21 cellular contexts compared by ENCODE assay signal in genomic region chr2:27040282-27040681, GRCh38. TPM values are rescaled to one million over a fixed set of nuclear protein-coding genes. Genes with fewer than 3 reads are reported as not detected.
DNase-seq lines count a peak whose midpoint lies in the region; ATAC-seq and TF ChIP-seq lines count a peak whose summit lies in the region.
"Had no signal": no experiment of that assay in that cellular context is flagged by ENCODE, and none has a peak within 500 bp of the region (broad histone marks: within the 10 kb centered on the region; RNA-seq: fewer than 3 reads in every experiment).

No MANE protein-coding gene starts in this region.

- H3K9ac ChIP-seq in BLaER1 treated with 17β-estradiol and CSF1 and Interleukin-3, amounts not matched to agents 10 nM and 100 nM = peak overlapping the region in 1 of 11 experiments; percentile 29; a peak in 2 of 22 replicates
- no peak overlapping the region for H3K9ac ChIP-seq in MM.1S (ENCODE audit: low read length)

- H3K4me1 Mint-ChIP-seq in stimulated activated effector memory CD8-positive, alpha-beta T cell treated with anti-CD3 and anti-CD28 coated beads, Interleukin-12 subunit alpha, Interleukin-12 subunit beta, amount 100 ng/mL, for 72 hours = peaks cover 29% of the 10 kb centered on the region

- no peaks in the 10 kb centered on the region for H3K9me3 Mint-ChIP-seq in stimulated activated effector memory CD8-positive, alpha-beta T cell treated with anti-CD3 and anti-CD28 coated beads, Interleukin-12 subunit alpha, Interleukin-12 subunit beta, amount 100 ng/mL, for 72 hours
- H3K9me3 Mint-ChIP-seq: HFFc6 had no signal

- no peak overlapping the region for H3K27ac ChIP-seq in BLaER1 treated with 17β-estradiol and CSF1 and Interleukin-3, amounts not matched to agents 10 nM and 100 nM
- H3K27ac ChIP-seq in SJSA1 = peak overlapping the region; percentile 60; the same call in 1 of the 2 replicates
- H3K27ac ChIP-seq in right lobe of liver = no peak overlapping the region
- H3K27ac ChIP-seq in MM.1S (ENCODE audit: low read length) = no peak overlapping the region
- H3K27ac ChIP-seq: SJCRH30 had no signal

- peak overlapping the region in 6 of 11 experiments; percentile 42 to 70 (median 63); a peak in 9 of 22 replicates for H3K4me2 ChIP-seq in BLaER1 treated with 17β-estradiol and CSF1 and Interleukin-3, amounts not matched to agents 10 nM and 100 nM
- no peak overlapping the region for H3K4me2 ChIP-seq in MM.1S (ENCODE audit: low read depth, low read length)

- peak overlapping the region; percentile 87 for H3K27ac Mint-ChIP-seq in stimulated activated effector memory CD8-positive, alpha-beta T cell treated with anti-CD3 and anti-CD28 coated beads, Interleukin-12 subunit alpha, Interleukin-12 subunit beta, amount 100 ng/mL, for 72 hours
- H3K27ac Mint-ChIP-seq: HFFc6 had no signal

- DNase-seq in SJSA1 (ENCODE audit: low read depth in 1 of 2, low spot score in 2 of 2) = no peak
- DNase-seq in right lobe of liver = no peak
- no peak for DNase-seq in stimulated activated effector memory CD8-positive, alpha-beta T cell treated with anti-CD3 and anti-CD28 coated beads, Interleukin-12 subunit alpha, Interleukin-12 subunit beta, amount 100 ng/mL, for 72 hours (ENCODE audit: low spot score in 2 of 2)
- DNase-seq in activated CD4-positive, alpha-beta T cell treated with anti-CD3 and anti-CD28 coated beads, Interleukin-2, amount 50 U/mL, for 1 hour = no peak
- DNase-seq in MM.1S = no peak
- no peak for DNase-seq in NCI-H1930 (lab: John Stamatoyannopoulos, UW)
- DNase-seq: EL; GF-D8; H7; HFFc6; KBM-7; NCI-H1092 treated with DMSO at 0.1 percent for 48 hours; NCI-H1436 treated with DMSO at 0.1 percent for 48 hours; NCI-H2029; NCI-H2227 treated with DMSO at 0.1 percent for 48 hours; NCI-H510A; NCI-H774; NK-92 treated with Interleukin-12 subunit alpha and Interleukin-12 subunit beta, amount 100 ng/mL, for 24 hours; SJCRH30 had no signal

- peaks cover 91% of the 10 kb centered on the region for H3K36me3 Mint-ChIP-seq in stimulated activated effector memory CD8-positive, alpha-beta T cell treated with anti-CD3 and anti-CD28 coated beads, Interleukin-12 subunit alpha, Interleukin-12 subunit beta, amount 100 ng/mL, for 72 hours

- no peaks in the 10 kb centered on the region for H3K9me2 ChIP-seq in MM.1S (replicated peaks; ENCODE audit: insufficient read depth, low read length)

- peak; percentile 21 to 64 (median 49) for ATAC-seq in right lobe of liver
- no peak for ATAC-seq in stimulated activated effector memory CD8-positive, alpha-beta T cell treated with anti-CD3 and anti-CD28 coated beads, Interleukin-12 subunit alpha, Interleukin-12 subunit beta, amount 100 ng/mL, for 72 hours
- ATAC-seq: Panc1 had no signal

- no peak for TF ChIP-seq POLR2A in right lobe of liver (IDR thresholded peaks at IDR 0.05)

- TF ChIP-seq CTCF in right lobe of liver (IDR thresholded peaks at IDR 0.05) = no peak
- no peak for TF ChIP-seq CTCF in MM.1S (IDR thresholded peaks at IDR 0.05; ENCODE audit: low read length)

- peaks cover 0 to 76% (median 20%) of the 10 kb centered on the region in 11 experiments; a peak in 12 of 22 replicates for H4K20me1 ChIP-seq in BLaER1 treated with 17β-estradiol and CSF1 and Interleukin-3, amounts not matched to agents 10 nM and 100 nM
- no peaks in the 10 kb centered on the region for H4K20me1 ChIP-seq in MM.1S (ENCODE audit: insufficient read depth, low read length)

- WGBS in right lobe of liver (ENCODE audit: insufficient coverage, low coverage, low lambda C conversion rate, missing lambda C conversion rate) = no CpG with 5 or more reads among the region's 8 CpGs

- peaks cover 28 to 45% (median 37%) of the 10 kb centered on the region in 10 experiments for H3K4me1 ChIP-seq in BLaER1 treated with 17β-estradiol and CSF1 and Interleukin-3, amounts not matched to agents 10 nM and 100 nM
- H3K4me1 ChIP-seq in SJSA1 (replicated peaks) (peaks cover 48% of the 10 kb centered on the region), right lobe of liver (no peaks in the 10 kb centered on the region), MM.1S (ENCODE audit: low read length) (no peaks in the 10 kb centered on the region)
- H3K4me1 ChIP-seq: SJCRH30 had no signal

- H3F3A ChIP-seq in MM.1S (ENCODE audit: insufficient read depth, low read length) = no peaks in the 10 kb centered on the region

- H3K27me3 ChIP-seq in BLaER1 treated with 17β-estradiol and CSF1 and Interleukin-3, amounts not matched to agents 10 nM and 100 nM = no peaks in the 10 kb centered on the region
- no peaks in the 10 kb centered on the region for H3K27me3 ChIP-seq in SJSA1 (replicated peaks)
- H3K27me3 ChIP-seq in right lobe of liver = no peaks in the 10 kb centered on the region
- no peaks in the 10 kb centered on the region for H3K27me3 ChIP-seq in MM.1S (replicated peaks; ENCODE audit: insufficient read depth, low read length)
- H3K27me3 ChIP-seq: SJCRH30 had no signal

- intact Hi-C loops in right lobe of liver (cut with DNase I) = no loop called here

- no peak overlapping the region for H2AFZ ChIP-seq in MM.1S (ENCODE audit: low read length)

- H3K4me3 Mint-ChIP-seq in stimulated activated effector memory CD8-positive, alpha-beta T cell treated with anti-CD3 and anti-CD28 coated beads, Interleukin-12 subunit alpha, Interleukin-12 subunit beta, amount 100 ng/mL, for 72 hours = no peak overlapping the region
- H3K4me3 Mint-ChIP-seq: HFFc6 had no signal

- H3K79me2 ChIP-seq in MM.1S (ENCODE audit: low read length) = peaks cover 17% of the 10 kb centered on the region

- H3K9me3 ChIP-seq in BLaER1 treated with 17β-estradiol and CSF1 and Interleukin-3, amounts not matched to agents 10 nM and 100 nM (replicated peaks in 1 of 11) = no peaks in the 10 kb centered on the region
- H3K9me3 ChIP-seq in SJSA1 (replicated peaks) = no peaks in the 10 kb centered on the region
- H3K9me3 ChIP-seq in right lobe of liver = no peaks in the 10 kb centered on the region
- H3K9me3 ChIP-seq in MM.1S (replicated peaks; ENCODE audit: insufficient read depth, low read length) = no peaks in the 10 kb centered on the region
- H3K9me3 ChIP-seq: SJCRH30 had no signal

- no peak overlapping the region for H3K4me3 ChIP-seq in BLaER1 treated with 17β-estradiol and CSF1 and Interleukin-3, amounts not matched to agents 10 nM and 100 nM
- H3K4me3 ChIP-seq in SJSA1 = no peak overlapping the region
- H3K4me3 ChIP-seq in right lobe of liver = no peak overlapping the region
- H3K4me3 ChIP-seq in MM.1S (ENCODE audit: low read length) = no peak overlapping the region
- H3K4me3 ChIP-seq: SJCRH30 had no signal

- H3K36me3 ChIP-seq in BLaER1 treated with 17β-estradiol and CSF1 and Interleukin-3, amounts not matched to agents 10 nM and 100 nM = peaks cover 63 to 81% (median 75%) of the 10 kb centered on the region in 11 experiments
- H3K36me3 ChIP-seq in SJSA1 (peaks cover 76% of the 10 kb centered on the region), right lobe of liver (peaks cover 5 to 67% (median 40%) of the 10 kb centered on the region in 4 donors), MM.1S (replicated peaks; ENCODE audit: insufficient read depth, low read length) (peaks cover 11% of the 10 kb centered on the region)

RNA-seq across cellular contexts. Expression of gene TMEM214, which starts 7.5 kb away (rescaled TPM):
- 52.4 and 57.3 TPM in 2 replicates for total RNA-seq in SJSA1 (2014; rRNA removed; shearing (Covaris generic))
- 10 to 100 TPM; 29.1 to 62.7 (median 50.0) TPM for total RNA-seq in right lobe of liver

RNA-seq across cellular contexts. Expression of gene AGBL5, which starts 11.2 kb away (rescaled TPM):
- 22.8 and 32.7 TPM in 2 replicates for total RNA-seq in SJSA1 (2014; rRNA removed; shearing (Covaris generic))
- 1 to 10 TPM; 3.9 to 7.4 (median 6.4) TPM for total RNA-seq in right lobe of liver

RNA-seq across cellular contexts. Expression of gene OST4, which starts 31.2 kb away (rescaled TPM):
- total RNA-seq in SJSA1 (2014; rRNA removed; shearing (Covaris generic)) = 322 and 334 TPM in 2 replicates
- total RNA-seq in right lobe of liver = 100 to 1,000 TPM; 144 to 182 (median 161) TPM

RNA-seq across cellular contexts. Expression of gene EMILIN1, which starts 38.1 kb away (rescaled TPM):
- 168 and 170 TPM in 2 replicates for total RNA-seq in SJSA1 (2014; rRNA removed; shearing (Covaris generic))
- total RNA-seq in right lobe of liver = 10 to 100 TPM in 5 of 6 experiments, 1 to 10 TPM in 1; 7.2 to 26.1 (median 21.0) TPM

RNA-seq across cellular contexts. Expression of gene KHK, which starts 46.3 kb away (rescaled TPM):
- total RNA-seq in SJSA1 (2014; rRNA removed; shearing (Covaris generic)) = 0.11 and 0.31 TPM in 2 replicates
- total RNA-seq in right lobe of liver = 100 to 1,000 TPM; 101 to 283 (median 206) TPM
